ENCODE assay signal across 22 cellular contexts in genomic region chr6:154619183-154619582, GRCh38.
"Had no signal": no experiment of that assay in that cellular context is flagged by ENCODE, and none has a peak within 500 bp of the region (broad histone marks: within the 10 kb centered on the region; RNA-seq: fewer than 3 reads in every experiment).

No MANE protein-coding gene starts in this region.

- H3K4me2 ChIP-seq: smooth muscle cell had no signal

- H3K27ac ChIP-seq: coronary artery, esophagus squamous epithelium had no signal

- H3K4me3 ChIP-seq: coronary artery, esophagus squamous epithelium, smooth muscle cell had no signal

- H3K9me3 ChIP-seq: esophagus squamous epithelium had no signal

- H3K36me3 ChIP-seq: esophagus squamous epithelium had no signal

- H3K27me3 ChIP-seq: esophagus squamous epithelium had no signal

- DNase-seq: activated CD4-positive, alpha-beta memory T cell treated with anti-CD3 and anti-CD28 coated beads, Interleukin-2, amount 10 ng/mL, durations not matched to agents 7 days and 5 days; activated CD4-positive, alpha-beta T cell treated with anti-CD3 and anti-CD28 coated beads for 4 hours; activated effector memory CD4-positive, alpha-beta T cell treated with anti-CD3 and anti-CD28 coated beads, Interleukin-2, amount 50 U/mL, for 16 hours; activated T-cell treated with anti-CD3 and anti-CD28 coated beads, Interleukin-2, amount 50 U/mL, for 4 hours; amniotic stem cell; caudate nucleus; effector CD4-positive, alpha-beta T cell; esophagus squamous epithelium; hypothalamus; kidney glomerular epithelial cell; mesendoderm; natural killer cell; nucleus accumbens; right cardiac atrium; stimulated activated CD4-positive, alpha-beta T cell treated with anti-CD3 and anti-CD28 coated beads, Interleukin-4, amount 100 ng/mL, for 4 hours; stimulated activated CD8-positive, alpha-beta memory T cell treated with anti-CD3 and anti-CD28 coated beads, Interleukin-4, amount 100 ng/mL, for 48 hours; T-helper 2 cell had no signal

- FAIRE-seq: endothelial cell of umbilical vein, TTC549, urothelium cell line had no signal
